In the genomic region with DNA sequence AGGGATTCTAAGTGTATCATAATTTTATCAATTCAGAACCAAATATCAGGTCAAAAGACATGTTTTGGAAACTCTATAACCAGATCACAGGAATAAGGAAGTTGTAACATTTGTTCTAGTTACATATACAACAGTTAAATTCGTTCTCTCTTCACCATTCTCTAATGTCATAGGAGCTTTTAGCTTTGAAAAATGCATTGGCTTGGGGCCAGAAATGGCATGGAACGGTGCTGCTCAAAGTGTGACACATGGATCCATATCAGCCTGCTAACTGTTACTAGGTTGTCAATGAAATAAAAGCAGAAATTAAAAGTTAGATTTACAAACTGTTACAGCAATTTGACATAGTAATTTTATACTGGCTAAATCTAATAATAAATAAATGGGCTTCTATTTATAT, we compare ENCODE assay signal across 25 cellular contexts.
"Had no signal": no experiment of that assay in that cellular context is flagged by ENCODE, and none has a peak within 500 bp of the region (broad histone marks: within the 10 kb centered on the region; RNA-seq: fewer than 3 reads in every experiment).

No MANE protein-coding gene starts in this region.

- H3K9ac ChIP-seq: KMS-11, SK-N-SH had no signal

- H3K4me1 ChIP-seq: Peyer's patch had no signal

- DNase-seq: activated CD4-positive, alpha-beta memory T cell treated with anti-CD3 and anti-CD28 coated beads, Interleukin-2, amount 10 ng/mL, durations not matched to agents 7 days and 5 days; activated CD4-positive, alpha-beta T cell treated with anti-CD3 and anti-CD28 coated beads for 36 hours; activated CD4-positive, alpha-beta T cell treated with anti-CD3 and anti-CD28 coated beads, Interleukin-2, amount 50 U/mL, for 1 hour; activated gamma-delta T cell treated with Interleukin-2 at 50 U/mL for 16 hours; activated naive CD4-positive, alpha-beta T cell treated with anti-CD3 and anti-CD28 coated beads, Interleukin-2, amount 10 ng/mL, durations not matched to agents 7 days and 5 days; activated naive CD8-positive, alpha-beta T cell treated with anti-CD3 and anti-CD28 coated beads for 36 hours; activated T-cell treated with anti-CD3 and anti-CD28 coated beads for 4 hours; activated T-cell treated with anti-CD3 and anti-CD28 coated beads, Interleukin-2, amount 50 U/mL, for 48 hours; brain microvascular endothelial cell; NCI-H1092; NCI-H146; NCI-H187 treated with DMSO at 0.1 percent for 48 hours; NCI-H2081 treated with DMSO at 0.1 percent for 48 hours; NCI-H446; NCI-H524; NCI-H748 treated with DMSO at 0.1 percent for 48 hours; Peyer's patch; Right ventricle myocardium superior; SJCRH30; SK-N-SH; WERI-Rb-1 had no signal

- FAIRE-seq: TTC549 had no signal

- ATAC-seq: activated CD4-positive, alpha-beta T cell treated with anti-CD3 and anti-CD28 coated beads for 36 hours had no signal

- H3K4me3 ChIP-seq: cardiac muscle cell, Peyer's patch, SJCRH30 had no signal

- H3K9me3 ChIP-seq: Peyer's patch, SJCRH30, SK-N-SH had no signal

- H3K4me2 ChIP-seq: KMS-11, SK-N-SH had no signal

- H3K36me3 ChIP-seq: brain microvascular endothelial cell, cardiac muscle cell, Peyer's patch, SJCRH30, WERI-Rb-1 had no signal

- H3K27ac ChIP-seq: brain microvascular endothelial cell, cardiac muscle cell, KMS-11, Peyer's patch, RWPE1, SJCRH30, WERI-Rb-1 had no signal

- H3K27me3 ChIP-seq: brain microvascular endothelial cell, cardiac muscle cell, Peyer's patch, SJCRH30 had no signal
